Comparison of ENCODE assay signal across 20 cellular contexts in the genomic region with DNA sequence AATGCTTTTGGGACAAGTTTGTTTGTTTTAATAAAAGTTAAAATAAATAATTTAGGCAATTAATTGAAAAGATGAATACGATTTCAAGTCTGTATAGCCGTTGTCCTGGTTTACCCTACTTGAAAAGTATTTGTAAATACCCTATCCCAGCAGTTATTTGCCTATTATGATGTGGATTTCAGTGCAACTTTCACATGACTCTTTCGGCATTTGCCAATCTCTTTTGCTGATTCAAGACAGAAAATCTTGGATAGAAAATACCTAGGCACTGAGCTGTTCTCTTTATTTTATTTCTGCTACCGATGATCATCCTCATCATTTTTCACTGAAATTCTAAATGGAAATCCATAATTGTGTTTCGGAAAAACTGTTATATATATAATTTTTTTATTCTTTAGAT.
"Had no signal": no experiment of that assay in that cellular context is flagged by ENCODE, and none has a peak within 500 bp of the region (broad histone marks: within the 10 kb centered on the region; RNA-seq: fewer than 3 reads in every experiment).

No MANE protein-coding gene starts in this region.

- H3K4me3 Mint-ChIP-seq: activated CD8-positive, alpha-beta T cell treated with anti-CD3 and anti-CD28 coated beads for 36 hours; activated naive CD8-positive, alpha-beta T cell treated with anti-CD3 and anti-CD28 coated beads, Interleukin-2, amount 10 ng/mL, durations not matched to agents 7 days and 5 days; activated T-cell treated with anti-CD3 and anti-CD28 coated beads, Interleukin-2, amount 50 U/mL, for 72 hours; brain; T-helper 1 cell treated with Interleukin-12 subunit alpha and Interleukin-12 subunit beta and Interleukin-4 antibody, amounts not matched to agents 30 μg/mL and 1 μg/mL, for 36 hours had no signal

- H3K4me1 Mint-ChIP-seq: activated naive CD8-positive, alpha-beta T cell treated with anti-CD3 and anti-CD28 coated beads, Interleukin-2, amount 10 ng/mL, durations not matched to agents 7 days and 5 days had no signal

- H3K27ac ChIP-seq: Peyer's patch had no signal

- H3K27me3 ChIP-seq: Peyer's patch had no signal

- DNase-seq: activated CD4-positive, alpha-beta T cell treated with anti-CD3 and anti-CD28 coated beads for 4 hours; activated CD8-positive, alpha-beta memory T cell treated with anti-CD3 and anti-CD28 coated beads, Interleukin-2, amount 50 U/mL, for 4 hours; activated CD8-positive, alpha-beta T cell treated with anti-CD3 and anti-CD28 coated beads for 36 hours; activated naive CD4-positive, alpha-beta T cell treated with anti-CD3 and anti-CD28 coated beads, Interleukin-2, amount 50 U/mL, for 16 hours; activated naive CD8-positive, alpha-beta T cell treated with anti-CD3 and anti-CD28 coated beads, Interleukin-2, amount 10 ng/mL, durations not matched to agents 7 days and 5 days; activated T-cell treated with anti-CD3 and anti-CD28 coated beads, Interleukin-2, amount 50 U/mL, for 72 hours; amniotic stem cell; Kasumi-1; KBM-7; NCI-H1105 treated with DMSO at 0.1 percent for 48 hours; NCI-H1436 treated with DMSO at 0.1 percent for 48 hours; NCI-H187; NCI-H2081; NCI-H446; NCI-H524; Peyer's patch; SHP77 had no signal

- ATAC-seq: activated CD4-positive, CD25-positive, alpha-beta regulatory T cell treated with anti-CD3 and anti-CD28 coated beads, Interleukin-2, amount 50 U/mL, for 24 hours; activated CD8-positive, alpha-beta T cell treated with anti-CD3 and anti-CD28 coated beads for 36 hours; activated T-cell treated with anti-CD3 and anti-CD28 coated beads, Interleukin-2, amount 50 U/mL, for 72 hours had no signal

- H3K36me3 ChIP-seq: Peyer's patch had no signal

- H3K27me3 Mint-ChIP-seq: activated naive CD8-positive, alpha-beta T cell treated with anti-CD3 and anti-CD28 coated beads, Interleukin-2, amount 10 ng/mL, durations not matched to agents 7 days and 5 days had no signal

- H3K9me3 ChIP-seq: Peyer's patch had no signal

- H3K4me3 ChIP-seq: Peyer's patch had no signal

- H3K27ac Mint-ChIP-seq: activated CD8-positive, alpha-beta T cell treated with anti-CD3 and anti-CD28 coated beads for 36 hours; activated naive CD8-positive, alpha-beta T cell treated with anti-CD3 and anti-CD28 coated beads, Interleukin-2, amount 10 ng/mL, durations not matched to agents 7 days and 5 days; activated T-cell treated with anti-CD3 and anti-CD28 coated beads, Interleukin-2, amount 50 U/mL, for 72 hours; brain; T-helper 1 cell treated with Interleukin-12 subunit alpha and Interleukin-12 subunit beta and Interleukin-4 antibody, amounts not matched to agents 30 μg/mL and 1 μg/mL, for 36 hours had no signal

- H3K36me3 Mint-ChIP-seq: activated naive CD8-positive, alpha-beta T cell treated with anti-CD3 and anti-CD28 coated beads, Interleukin-2, amount 10 ng/mL, durations not matched to agents 7 days and 5 days; brain had no signal

- H3K9me3 Mint-ChIP-seq: activated CD8-positive, alpha-beta T cell treated with anti-CD3 and anti-CD28 coated beads for 36 hours; activated naive CD8-positive, alpha-beta T cell treated with anti-CD3 and anti-CD28 coated beads, Interleukin-2, amount 10 ng/mL, durations not matched to agents 7 days and 5 days; activated T-cell treated with anti-CD3 and anti-CD28 coated beads, Interleukin-2, amount 50 U/mL, for 72 hours; T-helper 1 cell treated with Interleukin-12 subunit alpha and Interleukin-12 subunit beta and Interleukin-4 antibody, amounts not matched to agents 30 μg/mL and 1 μg/mL, for 36 hours had no signal
